Comparison of ENCODE assay signal across 8 cellular contexts in genomic region chr4:25792200-25792791, GRCh38.
DNase-seq lines count a peak whose midpoint lies in the region; ATAC-seq and TF ChIP-seq lines count a peak whose summit lies in the region.

No MANE protein-coding gene starts in this region.

- no peak overlapping the region for H3K4me3 Mint-ChIP-seq in CD14-positive monocyte

- DNase-seq in CD14-positive monocyte (ENCODE audit: low spot score) (no peak), H4 (ENCODE audit: low spot score) (peak; percentile 71), SK-N-DZ (ENCODE audit: low spot score) (peak; percentile 23), islet precursor cell (peak; percentile 71), COLO829 (ENCODE audit: low spot score) (no peak), globus pallidus (ENCODE audit: low spot score) (no peak), hepatic stellate cell (ENCODE audit: low spot score) (no peak)

- H3K36me3 Mint-ChIP-seq in CD14-positive monocyte = peaks cover 0 to 3% of the 10 kb centered on the region in 2 donors

- intact Hi-C loops in CD14-positive monocyte (cut with micrococcal nuclease) = no loop called here

- peaks cover 3% of the 10 kb centered on the region for H3K4me1 Mint-ChIP-seq in CD14-positive monocyte

- TF ChIP-seq CTCF in CD14-positive monocyte (IDR thresholded peaks at IDR 0.05) = peak; percentile 20

- H3K27me3 Mint-ChIP-seq in CD14-positive monocyte (ENCODE audit: low read depth in 3 of 3) = peaks cover 12 to 14% (median 14%) of the 10 kb centered on the region in 3 donors

- peaks cover 0 to 5% (median 3%) of the 10 kb centered on the region in 7 donors for H3K9me3 Mint-ChIP-seq in CD14-positive monocyte

- H3K27ac Mint-ChIP-seq in CD14-positive monocyte = no peak overlapping the region

- no peak for ATAC-seq in HG03139 (IDR thresholded peaks at IDR 0.05; ENCODE audit: unreplicated experiment)

Comparison
In these comparisons a context has a peak if more than half of its experiments do, and no peak if none do; other contexts are left out.
1. DNase-seq: peak in H4 (single experiment), SK-N-DZ (single experiment) and islet precursor cell (single experiment); none in CD14-positive monocyte (single experiment), COLO829 (single experiment), globus pallidus (single experiment) and hepatic stellate cell (single experiment).